In the genomic region with DNA sequence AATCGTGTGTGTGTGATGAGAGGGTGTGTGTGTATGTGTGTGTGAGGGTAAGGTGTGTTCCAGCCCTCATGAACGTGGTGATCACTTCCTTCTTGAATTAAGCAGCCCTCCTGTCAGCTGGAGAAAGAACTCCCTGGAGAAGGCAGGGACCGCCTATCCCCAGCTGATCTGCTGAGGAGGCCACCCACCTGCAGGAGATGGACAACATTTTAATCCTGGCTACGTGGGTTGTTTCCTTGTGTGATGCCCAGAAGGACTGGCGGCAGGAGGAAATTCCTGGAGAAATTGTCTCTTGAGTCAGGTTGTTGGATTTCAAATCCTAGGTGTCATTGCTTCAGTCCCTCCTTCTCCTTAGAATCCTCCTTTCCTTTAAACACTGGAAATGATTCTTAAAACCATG, we compare ENCODE assay signal across 7 cellular contexts.
"Had no signal": no experiment of that assay in that cellular context is flagged by ENCODE, and none has a peak within 500 bp of the region (broad histone marks: within the 10 kb centered on the region; RNA-seq: fewer than 3 reads in every experiment).

No MANE protein-coding gene starts in this region.

- H3K27ac ChIP-seq: GM23248, HL-60 had no signal

- H3K9ac ChIP-seq: GM23248 had no signal

- H3K4me3 ChIP-seq: GM23248, HAP-1 had no signal

- H3K4me1 ChIP-seq: HAP-1 had no signal

- H3K36me3 ChIP-seq: HAP-1 had no signal

- H3K9me3 ChIP-seq: HAP-1 had no signal

- H2AFZ ChIP-seq: GM23248 had no signal

- DNase-seq: GM23248, GOT3, H7, HFFc6, KBM-7 had no signal
